ENCODE assay signal across 20 cellular contexts in the genomic region with DNA sequence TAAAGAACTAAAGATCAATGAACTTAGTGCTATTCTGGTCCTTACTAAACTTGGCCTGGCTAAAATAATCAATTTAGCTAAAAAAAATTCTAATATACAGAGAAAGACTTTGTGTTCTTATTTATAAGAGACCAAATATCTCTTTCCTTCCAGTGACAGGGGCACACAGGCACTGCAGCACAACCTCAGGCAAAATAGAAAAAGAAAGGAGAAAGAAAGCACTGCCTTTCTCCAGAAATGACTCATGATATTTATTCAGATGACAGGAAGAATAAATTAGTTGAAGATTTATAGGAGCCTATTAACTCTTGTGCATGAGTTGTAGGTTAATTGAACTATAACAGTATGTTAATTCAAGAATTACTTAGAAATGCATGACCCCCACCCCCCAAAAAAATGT.
"Had no signal": no experiment of that assay in that cellular context is flagged by ENCODE, and none has a peak within 500 bp of the region (broad histone marks: within the 10 kb centered on the region; RNA-seq: fewer than 3 reads in every experiment).

No MANE protein-coding gene starts in this region.

- H3K4me1 ChIP-seq: pancreas, right lobe of liver, stomach had no signal

- H3K36me3 Mint-ChIP-seq: immature natural killer cell; naive thymus-derived CD4-positive, alpha-beta T cell; stimulated activated effector memory CD8-positive, alpha-beta T cell treated with anti-CD3 and anti-CD28 coated beads, Interleukin-12 subunit alpha, Interleukin-12 subunit beta, amount 100 ng/mL, for 72 hours had no signal

- H3K4me1 Mint-ChIP-seq: activated CD4-positive, alpha-beta T cell treated with anti-CD3 and anti-CD28 coated beads, Interleukin-2, amount 10 ng/mL, durations not matched to agents 7 days and 5 days; immature natural killer cell; stimulated activated effector memory CD8-positive, alpha-beta T cell treated with anti-CD3 and anti-CD28 coated beads, Interleukin-12 subunit alpha, Interleukin-12 subunit beta, amount 100 ng/mL, for 72 hours had no signal

- H3K9me3 Mint-ChIP-seq: activated CD4-positive, alpha-beta T cell treated with anti-CD3 and anti-CD28 coated beads, Interleukin-2, amount 10 ng/mL, durations not matched to agents 7 days and 5 days; activated T-cell treated with anti-CD3 and anti-CD28 coated beads, Interleukin-2, amount 50 U/mL, for 72 hours; dendritic cell treated with granulocyte-macrophage colony-stimulating factor and Interleukin-4, amounts not matched to agents 40 ng/mL and 50 ng/mL, for 4 days; stimulated activated effector memory CD8-positive, alpha-beta T cell treated with anti-CD3 and anti-CD28 coated beads, Interleukin-12 subunit alpha, Interleukin-12 subunit beta, amount 100 ng/mL, for 72 hours had no signal

- H3K4me3 Mint-ChIP-seq: activated CD4-positive, alpha-beta T cell treated with anti-CD3 and anti-CD28 coated beads, Interleukin-2, amount 10 ng/mL, durations not matched to agents 7 days and 5 days; activated T-cell treated with anti-CD3 and anti-CD28 coated beads, Interleukin-2, amount 50 U/mL, for 72 hours; dendritic cell treated with granulocyte-macrophage colony-stimulating factor and Interleukin-4, amounts not matched to agents 40 ng/mL and 50 ng/mL, for 4 days; immature natural killer cell; naive thymus-derived CD4-positive, alpha-beta T cell; stimulated activated effector memory CD8-positive, alpha-beta T cell treated with anti-CD3 and anti-CD28 coated beads, Interleukin-12 subunit alpha, Interleukin-12 subunit beta, amount 100 ng/mL, for 72 hours had no signal

- H3K4me3 ChIP-seq: esophagus squamous epithelium, pancreas, right lobe of liver, smooth muscle cell, stomach, upper lobe of left lung had no signal

- H3K9me3 ChIP-seq: esophagus squamous epithelium, neutrophil, pancreas, right lobe of liver, stomach, upper lobe of left lung had no signal

- DNase-seq: activated CD4-positive, alpha-beta T cell treated with anti-CD3 and anti-CD28 coated beads, Interleukin-2, amount 10 ng/mL, durations not matched to agents 7 days and 5 days; activated CD8-positive, alpha-beta memory T cell treated with anti-CD3 and anti-CD28 coated beads for 24 hours; activated CD8-positive, alpha-beta memory T cell treated with anti-CD3 and anti-CD28 coated beads, Interleukin-2, amount 50 U/mL, for 48 hours; activated effector memory CD4-positive, alpha-beta T cell treated with anti-CD3 and anti-CD28 coated beads, Interleukin-2, amount 50 U/mL, for 16 hours; activated naive CD4-positive, alpha-beta T cell treated with anti-CD3 and anti-CD28 coated beads, Interleukin-2, amount 50 U/mL, for 16 hours; activated T-cell treated with anti-CD3 and anti-CD28 coated beads, Interleukin-2, amount 50 U/mL, for 72 hours; effector CD8-positive, alpha-beta T cell; esophagus squamous epithelium; immature natural killer cell; mesenchymal stem cell; naive thymus-derived CD4-positive, alpha-beta T cell; pancreas; right lobe of liver; stimulated activated CD4-positive, alpha-beta T cell treated with anti-CD3 and anti-CD28 coated beads, Interleukin-4, amount 100 ng/mL, for 24 hours; stomach; upper lobe of left lung had no signal

- H3K36me3 ChIP-seq: esophagus squamous epithelium, neutrophil, pancreas, right lobe of liver, stomach, upper lobe of left lung had no signal

- H3K27ac Mint-ChIP-seq: activated CD4-positive, alpha-beta T cell treated with anti-CD3 and anti-CD28 coated beads, Interleukin-2, amount 10 ng/mL, durations not matched to agents 7 days and 5 days; activated T-cell treated with anti-CD3 and anti-CD28 coated beads, Interleukin-2, amount 50 U/mL, for 72 hours; dendritic cell treated with granulocyte-macrophage colony-stimulating factor and Interleukin-4, amounts not matched to agents 40 ng/mL and 50 ng/mL, for 4 days; immature natural killer cell; naive thymus-derived CD4-positive, alpha-beta T cell; stimulated activated effector memory CD8-positive, alpha-beta T cell treated with anti-CD3 and anti-CD28 coated beads, Interleukin-12 subunit alpha, Interleukin-12 subunit beta, amount 100 ng/mL, for 72 hours had no signal

- ATAC-seq: activated T-cell treated with anti-CD3 and anti-CD28 coated beads, Interleukin-2, amount 50 U/mL, for 72 hours; naive thymus-derived CD4-positive, alpha-beta T cell; pancreas; right lobe of liver; stimulated activated effector memory CD8-positive, alpha-beta T cell treated with anti-CD3 and anti-CD28 coated beads, Interleukin-12 subunit alpha, Interleukin-12 subunit beta, amount 100 ng/mL, for 72 hours had no signal

- H3K27ac ChIP-seq: esophagus squamous epithelium, neutrophil, pancreas, right lobe of liver, stomach, upper lobe of left lung had no signal

- H3K27me3 ChIP-seq: esophagus squamous epithelium, neutrophil, pancreas, right lobe of liver, stomach, upper lobe of left lung had no signal

- H3K27me3 Mint-ChIP-seq: activated CD4-positive, alpha-beta T cell treated with anti-CD3 and anti-CD28 coated beads, Interleukin-2, amount 10 ng/mL, durations not matched to agents 7 days and 5 days; dendritic cell treated with granulocyte-macrophage colony-stimulating factor and Interleukin-4, amounts not matched to agents 40 ng/mL and 50 ng/mL, for 4 days had no signal
